35 cellular contexts compared by ENCODE assay signal in the genomic region with DNA sequence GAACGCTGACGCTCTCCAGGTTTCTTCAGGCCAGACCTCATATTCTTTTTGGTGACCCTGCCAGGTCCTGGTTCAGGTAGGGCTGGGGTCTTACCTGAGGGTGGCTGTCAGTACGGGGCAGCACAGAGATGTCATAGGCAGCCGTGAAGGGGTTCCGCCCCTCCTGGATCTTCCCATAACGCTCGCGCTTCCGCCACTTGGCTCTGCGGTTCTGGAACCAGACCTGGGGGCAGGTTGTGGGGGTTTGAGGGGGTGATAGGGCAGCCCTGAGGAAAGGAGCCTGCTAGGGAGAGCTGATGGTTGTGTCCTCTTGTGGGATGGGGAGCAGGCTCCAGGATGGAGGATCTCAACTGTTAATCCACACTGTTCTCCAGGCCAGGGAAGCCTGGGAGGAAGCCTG. TPM values are rescaled to one million over a fixed set of nuclear protein-coding genes. Genes with fewer than 3 reads are reported as not detected.
"Had no signal": no experiment of that assay in that cellular context is flagged by ENCODE, and none has a peak within 500 bp of the region (broad histone marks: within the 10 kb centered on the region; RNA-seq: fewer than 3 reads in every experiment).

No MANE protein-coding gene starts in this region.

- H3K4me3 ChIP-seq: heart right ventricle, hepatocyte, left ventricle myocardium inferior, lung, mucosa of descending colon, ovary, right atrium auricular region, right lobe of liver, smooth muscle cell, transverse colon, upper lobe of left lung, vagina had no signal

- H3K4me2 ChIP-seq: hepatocyte, smooth muscle cell had no signal

- H3K27me3 ChIP-seq: ovary, right atrium auricular region, right lobe of liver, upper lobe of left lung, vagina had no signal

- H3K27ac ChIP-seq: heart right ventricle, hepatocyte, left ventricle myocardium inferior, neutrophil, ovary, right atrium auricular region, right lobe of liver, transverse colon, upper lobe of left lung, vagina had no signal

- DNase-seq: heart right ventricle; islet precursor cell; left ventricle myocardium inferior; mesendoderm; midbrain; mucosa of descending colon; naive thymus-derived CD4-positive, alpha-beta T cell; occipital lobe; ovary; right lobe of liver; stimulated activated CD4-positive, alpha-beta T cell treated with anti-CD3 and anti-CD28 coated beads, Interleukin-12 subunit alpha, Interleukin-12 subunit beta, amount 100 ng/mL, for 4 hours; stimulated activated CD4-positive, alpha-beta T cell treated with anti-CD3 and anti-CD28 coated beads, Interleukin-15, amount 100 ng/mL, for 24 hours; stimulated activated CD4-positive, alpha-beta T cell treated with anti-CD3 and anti-CD28 coated beads, Interleukin-2, amount 100 ng/mL, for 24 hours; stimulated activated CD4-positive, alpha-beta T cell treated with anti-CD3 and anti-CD28 coated beads, Interleukin-4, amount 100 ng/mL, for 1 hour; stimulated activated naive B cell treated with anti-CD40 and anti-IgM and Interleukin-4, amounts not matched to agents 10 μg/mL and 1 μg/mL and 100 μg/mL, for 72 hours; substantia nigra; transverse colon; upper lobe of left lung had no signal

- H3K4me1 ChIP-seq: right lobe of liver, upper lobe of left lung had no signal

- H3K79me2 ChIP-seq: hepatocyte had no signal

- H3K36me3 ChIP-seq: ovary had no signal

- H3K4me3 Mint-ChIP-seq: naive thymus-derived CD4-positive, alpha-beta T cell; natural killer cell treated with Interleukin-12 subunit alpha and Interleukin-12 subunit beta and Interleukin-15 and Interleukin-18, amount 100 ng/mL, for 72 hours; stimulated activated naive B cell treated with anti-CD40 and anti-IgM and Interleukin-4, amounts not matched to agents 10 μg/mL and 1 μg/mL and 100 μg/mL, for 72 hours; stimulated activated naive CD8-positive, alpha-beta T cell treated with anti-CD3 and anti-CD28 coated beads, Interleukin-15, Interleukin-2, amounts not matched to agents 100 ng/mL and 50 ng/mL, for 24 hours had no signal

- H3K9me3 ChIP-seq: heart right ventricle, left ventricle myocardium inferior, mucosa of descending colon, neutrophil, ovary, right atrium auricular region, right lobe of liver, transverse colon, upper lobe of left lung, vagina had no signal

- H3K9me3 Mint-ChIP-seq: naive thymus-derived CD4-positive, alpha-beta T cell; natural killer cell treated with Interleukin-12 subunit alpha and Interleukin-12 subunit beta and Interleukin-15 and Interleukin-18, amount 100 ng/mL, for 72 hours; stimulated activated naive B cell treated with anti-CD40 and anti-IgM and Interleukin-4, amounts not matched to agents 10 μg/mL and 1 μg/mL and 100 μg/mL, for 72 hours; stimulated activated naive CD8-positive, alpha-beta T cell treated with anti-CD3 and anti-CD28 coated beads, Interleukin-15, Interleukin-2, amounts not matched to agents 100 ng/mL and 50 ng/mL, for 24 hours had no signal

- H2AFZ ChIP-seq: hepatocyte had no signal

- H3K27ac Mint-ChIP-seq: progenitor cell of endocrine pancreas; stimulated activated naive B cell treated with anti-CD40 and anti-IgM and Interleukin-4, amounts not matched to agents 10 μg/mL and 1 μg/mL and 100 μg/mL, for 72 hours; stimulated activated naive CD8-positive, alpha-beta T cell treated with anti-CD3 and anti-CD28 coated beads, Interleukin-15, Interleukin-2, amounts not matched to agents 100 ng/mL and 50 ng/mL, for 24 hours had no signal

RNA-seq across cellular contexts. Expression of gene ALX3, which starts 9.1 kb away (rescaled TPM):
- total RNA-seq: heart right ventricle; kidney epithelial cell; left ventricle myocardium inferior; lung; mucosa of descending colon; myocyte; naive thymus-derived CD4-positive, alpha-beta T cell; natural killer cell treated with Interleukin-12 subunit alpha and Interleukin-12 subunit beta and Interleukin-15 and Interleukin-18, amount 100 ng/mL, for 72 hours; pulmonary artery endothelial cell; renal cortical epithelial cell; right atrium auricular region; right lobe of liver; skeletal muscle tissue; smooth muscle cell; temporal lobe; transverse colon; vagina had no signal
- polyA plus RNA-seq: naive thymus-derived CD4-positive, alpha-beta T cell; neural cell; smooth muscle cell had no signal

RNA-seq across cellular contexts. Expression of gene UBL4B, which starts 50.9 kb away (rescaled TPM):
- total RNA-seq: heart right ventricle; hepatocyte; kidney epithelial cell; left ventricle myocardium inferior; lung; mucosa of descending colon; myocyte; naive thymus-derived CD4-positive, alpha-beta T cell; natural killer cell treated with Interleukin-12 subunit alpha and Interleukin-12 subunit beta and Interleukin-15 and Interleukin-18, amount 100 ng/mL, for 72 hours; occipital lobe; ovary; progenitor cell of endocrine pancreas; pulmonary artery endothelial cell; renal cortical epithelial cell; right atrium auricular region; right lobe of liver; skeletal muscle tissue; smooth muscle cell; upper lobe of left lung; urinary bladder; vagina had no signal
- polyA plus RNA-seq: heart right ventricle; hepatocyte; lung; naive thymus-derived CD4-positive, alpha-beta T cell; neural cell; smooth muscle cell; urinary bladder had no signal
